8 cellular contexts compared by ENCODE assay signal in genomic region chr11:65855927-65856363, GRCh38. TPM values are rescaled to one million over a fixed set of nuclear protein-coding genes. Genes with fewer than 3 reads are reported as not detected.
A peak's percentile ranks its signal among the peaks of the same experiment; 100 is the strongest.
DNase-seq lines count a peak whose midpoint lies in the region; FAIRE-seq and TF ChIP-seq lines count a peak whose summit lies in the region.

No MANE protein-coding gene starts in this region.

- H3K9me3 ChIP-seq in CD4-positive, alpha-beta memory T cell (ENCODE audit: control insufficient read depth in 1 of 2, low read length in 2 of 2), result peaks cover 0 to 5% of the 10 kb centered on the region in 2 donors
- H3K9me3 ChIP-seq in duodenal mucosa (ENCODE audit: control insufficient read depth in 1 of 2, low read length in 2 of 2), result peaks cover 3 to 4% of the 10 kb centered on the region in 2 donors
- no peaks in the 10 kb centered on the region for H3K9me3 ChIP-seq in neural progenitor cell (ENCODE audit: low read depth)

- peak overlapping the region; percentile 83 to 96 (median 91) for H3K4me3 Mint-ChIP-seq in CD4-positive, alpha-beta memory T cell
- peak overlapping the region; percentile 93 for H3K4me3 Mint-ChIP-seq in neural progenitor cell

- intact Hi-C loops in CD4-positive, alpha-beta memory T cell (cut with micrococcal nuclease), result loop anchor here (5.0 to 10.0 kb wide), 2 partner anchors 194 to 721 kb away; partner anchors contain the start of genes RELA and SYVN1

- H3K4me3 ChIP-seq in CD4-positive, alpha-beta memory T cell (ENCODE audit: low read length in 2 of 2), result peak overlapping the region; percentile 25 to 90
- peak overlapping the region; percentile 96 for H3K4me3 ChIP-seq in NB4 (ENCODE audit: low read depth, low read length)
- H3K4me3 ChIP-seq in duodenal mucosa (ENCODE audit: low read depth in 1 of 2, low read length in 2 of 2), result peak overlapping the region; percentile 91 to 98
- H3K4me3 ChIP-seq in neural progenitor cell, result peak overlapping the region; percentile 87

- peaks cover 0 to 6% (median 0%) of the 10 kb centered on the region in 8 donors for H3K9me3 Mint-ChIP-seq in CD4-positive, alpha-beta memory T cell
- H3K9me3 Mint-ChIP-seq in neural progenitor cell, result peaks cover 10% of the 10 kb centered on the region

- CTCF ChIA-PET in CD4-positive, alpha-beta memory T cell (lab: Charles Lee; ENCODE audit: partially characterized antibody), result interaction anchor here (11.0 kb wide), 1 partner anchor 31 kb away, joined by 281 read pairs; the partner anchor contains the start of genes CCDC85B and FIBP

- peaks cover 51 to 67% of the 10 kb centered on the region in 2 donors for H3K36me3 Mint-ChIP-seq in CD4-positive, alpha-beta memory T cell
- peaks cover 45% of the 10 kb centered on the region for H3K36me3 Mint-ChIP-seq in neural progenitor cell

- peaks cover 50% of the 10 kb centered on the region for H3K36me3 ChIP-seq in CD4-positive, alpha-beta memory T cell (ENCODE audit: insufficient read depth, low read length)
- H3K36me3 ChIP-seq in duodenal mucosa (ENCODE audit: control insufficient read depth in 1 of 2, insufficient read depth in 2 of 2, low read length in 2 of 2) (peaks cover 42 to 55% of the 10 kb centered on the region in 2 donors), neural progenitor cell (peaks cover 7% of the 10 kb centered on the region)

- H3K27ac ChIP-seq in CD4-positive, alpha-beta memory T cell (ENCODE audit: low read depth, low read length), result peak overlapping the region; percentile 60
- peak overlapping the region; percentile 94 for H3K27ac ChIP-seq in duodenal mucosa (ENCODE audit: low read depth, low read length)
- H3K27ac ChIP-seq in neural progenitor cell, result no peak overlapping the region

- peaks cover 40% of the 10 kb centered on the region for H4K20me1 ChIP-seq in neural progenitor cell (ENCODE audit: low read depth)

- DNase-seq in CD4-positive, alpha-beta memory T cell, result no peak
- no peak for DNase-seq in NB4 (ENCODE audit: low read depth)
- DNase-seq in neural progenitor cell (ENCODE audit: low spot score), result peak; percentile 8
- DNase-seq in urothelium cell line (ENCODE audit: low spot score), result no peak
- no peak for DNase-seq in NK-92 (lab: John Stamatoyannopoulos, UW; ENCODE audit: unreplicated experiment)
- DNase-seq in NCI-H2171 treated with DMSO at 0.1 percent for 48 hours (lab: John Stamatoyannopoulos, UW), result no peak
- no peak for DNase-seq in hepatic stellate cell (ENCODE audit: low spot score)

- H3K27me3 ChIP-seq in CD4-positive, alpha-beta memory T cell (ENCODE audit: insufficient read depth, low read length), result no peaks in the 10 kb centered on the region
- H3K27me3 ChIP-seq in duodenal mucosa (ENCODE audit: control insufficient read depth in 1 of 2, insufficient read depth in 2 of 2, low read length in 2 of 2) (no peaks in the 10 kb centered on the region), neural progenitor cell (no peaks in the 10 kb centered on the region)

- H3K79me2 ChIP-seq in neural progenitor cell (ENCODE audit: low read depth), result peaks cover 45% of the 10 kb centered on the region

- POLR2A ChIA-PET in CD4-positive, alpha-beta memory T cell (lab: Charles Lee; ENCODE audit: partially characterized antibody), result interaction anchor here (1.0 to 6.4 kb wide), 7 partner anchors 9 to 241 kb away, joined by 3 to 222 read pairs (median 30); partner anchors contain the start of genes EFEMP2, MAP3K11, PCNX3 and SNX32

- peaks cover 47% of the 10 kb centered on the region for H3K4me1 ChIP-seq in CD4-positive, alpha-beta memory T cell (ENCODE audit: insufficient read depth, low read length)
- H3K4me1 ChIP-seq in duodenal mucosa (ENCODE audit: control insufficient read depth in 1 of 2, insufficient read depth in 2 of 2, low read length in 2 of 2) (peaks cover 50 to 55% of the 10 kb centered on the region in 2 donors), neural progenitor cell (peaks cover 3% of the 10 kb centered on the region)

- H3K4me1 Mint-ChIP-seq in CD4-positive, alpha-beta memory T cell, result peaks cover 32 to 73% (median 50%) of the 10 kb centered on the region in 4 donors
- H3K4me1 Mint-ChIP-seq in neural progenitor cell, result peaks cover 25% of the 10 kb centered on the region

- H2AFZ ChIP-seq in neural progenitor cell (replicated peaks), result no peak overlapping the region

- H3K4me2 ChIP-seq in neural progenitor cell, result peak overlapping the region; percentile 92

- no peaks in the 10 kb centered on the region for H3K27me3 Mint-ChIP-seq in CD4-positive, alpha-beta memory T cell
- H3K27me3 Mint-ChIP-seq in neural progenitor cell (ENCODE audit: insufficient read depth, low read depth), result peaks cover 24% of the 10 kb centered on the region

- H3K9ac ChIP-seq in duodenal mucosa (ENCODE audit: low read depth in 1 of 2, low read length in 2 of 2) (peak overlapping the region; percentile 86 to 87), neural progenitor cell (no peak overlapping the region)

- peaks cover 85% of the 10 kb centered on the region for H3F3A ChIP-seq in neural progenitor cell (ENCODE audit: low read depth)

- no peak for TF ChIP-seq CTCF in NB4 (IDR thresholded peaks at IDR 0.05; ENCODE audit: low read depth, low read length)
- no peak for TF ChIP-seq CTCF in neural progenitor cell (IDR thresholded peaks at IDR 0.05)

- TF ChIP-seq POLR2A in NB4 (IDR thresholded peaks at IDR 0.05; ENCODE audit: extremely low read depth, insufficient read length), result no peak

- H3K27ac Mint-ChIP-seq in CD4-positive, alpha-beta memory T cell, result peak overlapping the region; percentile 81 to 97 (median 92)
- no peak overlapping the region for H3K27ac Mint-ChIP-seq in neural progenitor cell

- no peak for FAIRE-seq in urothelium cell line (lab: Jason Lieb, UNC)

RNA-seq across cellular contexts. Expression of gene CFL1, which starts 2.0 kb away (rescaled TPM):
- 100 to 1,000 TPM; 540 to 578 TPM for total RNA-seq in CD4-positive, alpha-beta memory T cell
- polyA plus RNA-seq in CD4-positive, alpha-beta memory T cell, result 1,000 to 10,000 TPM; 2,794 to 2,825 TPM
- 704 and 971 TPM in 2 replicates for total RNA-seq in neural progenitor cell (ENCODE audit: low replicate concordance)

RNA-seq across cellular contexts. Expression of gene MUS81, which starts 4.3 kb away (rescaled TPM):
- 10 to 100 TPM; 93.6 to 95.5 TPM for total RNA-seq in CD4-positive, alpha-beta memory T cell
- 10 to 100 TPM; 24.0 to 31.1 TPM for polyA plus RNA-seq in CD4-positive, alpha-beta memory T cell
- total RNA-seq in neural progenitor cell (ENCODE audit: low replicate concordance), result 36.8 and 42.4 TPM in 2 replicates

RNA-seq across cellular contexts. Expression of gene EFEMP2, which starts 16.7 kb away (rescaled TPM):
- 1 to 10 TPM; 6.0 to 8.3 TPM for total RNA-seq in CD4-positive, alpha-beta memory T cell
- under 1 TPM; 0.40 to 0.55 TPM for polyA plus RNA-seq in CD4-positive, alpha-beta memory T cell
- 9.2 and 25.1 TPM in 2 replicates for total RNA-seq in neural progenitor cell (ENCODE audit: low replicate concordance)

RNA-seq across cellular contexts. Expression of gene SNX32, which starts 22.2 kb away (rescaled TPM):
- under 1 TPM; 0.42 to 0.64 TPM for total RNA-seq in CD4-positive, alpha-beta memory T cell
- polyA plus RNA-seq in CD4-positive, alpha-beta memory T cell, result under 1 TPM; 0.68 to 0.93 TPM
- total RNA-seq in neural progenitor cell (ENCODE audit: low replicate concordance), result 1.4 and 3.0 TPM in 2 replicates

RNA-seq across cellular contexts. Expression of gene CTSW, which starts 23.7 kb away (rescaled TPM):
- total RNA-seq in CD4-positive, alpha-beta memory T cell, result 10 to 100 TPM; 30.1 to 30.4 TPM
- 100 to 1,000 TPM in 1 of 2 donors, 10 to 100 TPM in 1; 80.9 to 107 TPM for polyA plus RNA-seq in CD4-positive, alpha-beta memory T cell
- total RNA-seq in neural progenitor cell (ENCODE audit: low replicate concordance), result not detected in 2 replicates
